Comparison of ENCODE assay signal across 1 cellular context in the genomic region with DNA sequence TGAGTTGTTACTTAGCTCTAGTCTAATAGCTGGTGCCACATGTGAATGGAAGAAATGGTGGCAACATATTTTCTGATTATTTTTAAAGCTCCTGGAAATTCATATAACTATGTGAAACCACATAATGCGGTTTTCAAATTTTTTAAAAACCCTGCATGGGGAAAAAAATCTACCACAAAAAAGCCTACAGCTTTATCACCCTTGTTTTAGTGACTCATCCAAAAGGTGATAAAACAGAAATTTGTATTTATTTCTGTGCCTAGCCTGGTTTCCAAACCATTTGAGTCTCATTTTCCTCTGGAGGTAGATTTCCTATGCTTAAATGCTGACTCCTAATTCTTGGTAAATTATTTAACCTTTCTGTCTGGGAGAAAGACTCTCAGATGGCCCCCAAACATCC.
TF ChIP-seq lines count a peak whose summit lies in the region.

No MANE protein-coding gene starts in this region.

TF ChIP-seq in HepG2, 621 proteins besides CTCF, POLR2A, EP300 and RAD21:
- TF ChIP-seq SKI (IDR thresholded peaks at IDR 0.05; ENCODE audit: partially characterized antibody) = no peak
- TF ChIP-seq, protein P1, sequence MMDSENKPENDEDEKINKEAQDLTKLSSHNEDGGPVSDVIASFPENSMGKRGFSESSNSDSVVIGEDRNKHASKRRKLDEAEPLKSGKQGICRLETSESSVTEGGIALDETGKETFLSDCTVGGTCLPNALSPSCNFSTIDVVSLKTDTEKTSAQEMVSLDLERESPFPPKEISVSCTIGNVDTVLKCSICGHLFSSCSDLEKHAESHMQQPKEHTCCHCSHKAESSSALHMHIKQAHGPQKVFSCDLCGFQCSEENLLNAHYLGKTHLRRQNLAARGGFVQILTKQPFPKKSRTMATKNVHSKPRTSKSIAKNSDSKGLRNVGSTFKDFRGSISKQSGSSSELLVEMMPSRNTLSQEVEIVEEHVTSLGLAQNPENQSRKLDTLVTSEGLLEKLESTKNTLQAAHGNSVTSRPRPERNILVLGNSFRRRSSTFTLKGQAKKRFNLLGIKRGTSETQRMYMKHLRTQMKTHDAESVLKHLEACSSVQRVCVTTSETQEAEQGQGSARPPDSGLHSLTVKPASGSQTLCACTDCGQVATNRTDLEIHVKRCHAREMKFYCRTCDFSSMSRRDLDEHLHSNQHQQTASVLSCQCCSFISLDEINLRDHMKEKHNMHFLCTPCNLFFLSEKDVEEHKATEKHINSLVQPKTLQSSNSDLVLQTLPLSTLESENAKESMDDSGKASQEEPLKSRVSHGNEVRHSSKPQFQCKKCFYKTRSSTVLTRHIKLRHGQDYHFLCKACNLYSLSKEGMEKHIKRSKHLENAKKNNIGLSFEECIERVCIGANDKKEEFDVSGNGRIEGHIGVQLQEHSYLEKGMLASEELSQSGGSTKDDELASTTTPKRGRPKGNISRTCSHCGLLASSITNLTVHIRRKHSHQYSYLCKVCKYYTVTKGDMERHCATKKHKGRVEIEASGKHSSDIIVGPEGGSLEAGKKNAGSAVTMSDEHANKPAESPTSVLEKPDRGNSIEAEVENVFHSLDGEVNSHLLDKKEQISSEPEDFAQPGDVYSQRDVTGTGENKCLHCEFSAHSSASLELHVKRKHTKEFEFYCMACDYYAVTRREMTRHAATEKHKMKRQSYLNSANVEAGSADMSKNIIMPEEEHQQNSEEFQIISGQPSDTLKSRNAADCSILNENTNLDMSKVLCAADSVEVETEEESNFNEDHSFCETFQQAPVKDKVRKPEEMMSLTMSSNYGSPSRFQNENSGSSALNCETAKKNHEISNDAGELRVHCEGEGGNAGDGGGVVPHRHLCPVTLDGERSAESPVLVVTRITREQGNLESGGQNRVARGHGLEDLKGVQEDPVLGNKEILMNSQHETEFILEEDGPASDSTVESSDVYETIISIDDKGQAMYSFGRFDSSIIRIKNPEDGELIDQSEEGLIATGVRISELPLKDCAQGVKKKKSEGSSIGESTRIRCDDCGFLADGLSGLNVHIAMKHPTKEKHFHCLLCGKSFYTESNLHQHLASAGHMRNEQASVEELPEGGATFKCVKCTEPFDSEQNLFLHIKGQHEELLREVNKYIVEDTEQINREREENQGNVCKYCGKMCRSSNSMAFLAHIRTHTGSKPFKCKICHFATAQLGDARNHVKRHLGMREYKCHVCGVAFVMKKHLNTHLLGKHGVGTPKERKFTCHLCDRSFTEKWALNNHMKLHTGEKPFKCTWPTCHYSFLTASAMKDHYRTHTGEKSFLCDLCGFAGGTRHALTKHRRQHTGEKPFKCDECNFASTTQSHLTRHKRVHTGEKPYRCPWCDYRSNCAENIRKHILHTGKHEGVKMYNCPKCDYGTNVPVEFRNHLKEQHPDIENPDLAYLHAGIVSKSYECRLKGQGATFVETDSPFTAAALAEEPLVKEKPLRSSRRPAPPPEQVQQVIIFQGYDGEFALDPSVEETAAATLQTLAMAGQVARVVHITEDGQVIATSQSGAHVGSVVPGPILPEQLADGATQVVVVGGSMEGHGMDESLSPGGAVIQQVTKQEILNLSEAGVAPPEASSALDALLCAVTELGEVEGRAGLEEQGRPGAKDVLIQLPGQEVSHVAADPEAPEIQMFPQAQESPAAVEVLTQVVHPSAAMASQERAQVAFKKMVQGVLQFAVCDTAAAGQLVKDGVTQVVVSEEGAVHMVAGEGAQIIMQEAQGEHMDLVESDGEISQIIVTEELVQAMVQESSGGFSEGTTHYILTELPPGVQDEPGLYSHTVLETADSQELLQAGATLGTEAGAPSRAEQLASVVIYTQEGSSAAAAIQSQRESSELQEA (CRISPR knock-in tag; IDR thresholded peaks at IDR 0.05; ENCODE audit: not compliant biosample characterization) = no peak
- TF ChIP-seq MAFK (conservative IDR thresholded peaks at IDR 0.05 in 1 of 2, IDR thresholded peaks at IDR 0.05 in 1 of 2; ENCODE audit: low read length in 2 of 2) = peak; percentile 1 to 25; a peak in 2 of 4 replicates
